ENCODE assay signal across 1 cellular context in the genomic region with DNA sequence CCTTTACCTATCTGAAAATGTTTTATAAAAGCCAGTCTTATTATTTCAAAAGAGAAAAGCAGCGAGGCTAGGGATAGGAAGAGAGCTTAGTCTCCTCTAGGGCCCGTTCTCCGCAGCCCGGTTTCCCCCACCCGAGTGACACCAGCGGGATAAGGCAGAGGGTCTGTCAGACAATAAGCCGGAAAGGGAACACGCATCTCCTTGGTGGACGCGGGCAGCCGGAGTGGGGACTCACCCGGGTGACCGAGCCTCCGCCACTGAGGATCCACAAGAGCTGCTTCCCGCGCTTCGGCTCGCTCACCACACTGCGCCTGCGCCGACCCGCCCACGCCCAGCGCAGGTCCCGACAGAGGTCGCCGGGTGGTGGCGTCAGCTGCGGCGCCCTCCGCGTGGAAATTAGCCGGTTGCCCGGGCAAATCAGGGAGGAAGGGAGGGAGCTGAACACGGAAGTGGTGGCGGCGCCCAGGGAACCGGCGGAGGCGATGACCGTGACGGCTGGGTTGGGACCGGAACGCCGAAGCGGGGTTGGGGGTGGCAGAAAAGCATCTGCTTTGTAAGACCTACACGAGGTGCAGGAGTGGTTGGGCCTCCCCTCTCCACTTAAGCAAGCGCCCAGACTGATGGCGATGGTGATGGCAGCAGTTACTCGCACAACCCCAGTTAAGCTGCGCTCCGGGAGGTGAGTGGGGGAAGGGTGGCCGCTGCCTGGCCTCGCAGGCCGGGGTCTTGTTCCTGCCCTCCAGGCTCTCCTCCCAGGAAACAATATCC.
TF ChIP-seq lines count a peak whose summit lies in the region.

A gene with protein sequence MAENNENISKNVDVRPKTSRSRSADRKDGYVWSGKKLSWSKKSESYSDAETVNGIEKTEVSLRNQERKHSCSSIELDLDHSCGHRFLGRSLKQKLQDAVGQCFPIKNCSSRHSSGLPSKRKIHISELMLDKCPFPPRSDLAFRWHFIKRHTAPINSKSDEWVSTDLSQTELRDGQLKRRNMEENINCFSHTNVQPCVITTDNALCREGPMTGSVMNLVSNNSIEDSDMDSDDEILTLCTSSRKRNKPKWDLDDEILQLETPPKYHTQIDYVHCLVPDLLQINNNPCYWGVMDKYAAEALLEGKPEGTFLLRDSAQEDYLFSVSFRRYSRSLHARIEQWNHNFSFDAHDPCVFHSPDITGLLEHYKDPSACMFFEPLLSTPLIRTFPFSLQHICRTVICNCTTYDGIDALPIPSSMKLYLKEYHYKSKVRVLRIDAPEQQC (plus strand): TSS at position 444 of the 768 bp plus-strand sequence. CDS start 15,806 bp downstream, outside the sequence.
A gene with protein sequence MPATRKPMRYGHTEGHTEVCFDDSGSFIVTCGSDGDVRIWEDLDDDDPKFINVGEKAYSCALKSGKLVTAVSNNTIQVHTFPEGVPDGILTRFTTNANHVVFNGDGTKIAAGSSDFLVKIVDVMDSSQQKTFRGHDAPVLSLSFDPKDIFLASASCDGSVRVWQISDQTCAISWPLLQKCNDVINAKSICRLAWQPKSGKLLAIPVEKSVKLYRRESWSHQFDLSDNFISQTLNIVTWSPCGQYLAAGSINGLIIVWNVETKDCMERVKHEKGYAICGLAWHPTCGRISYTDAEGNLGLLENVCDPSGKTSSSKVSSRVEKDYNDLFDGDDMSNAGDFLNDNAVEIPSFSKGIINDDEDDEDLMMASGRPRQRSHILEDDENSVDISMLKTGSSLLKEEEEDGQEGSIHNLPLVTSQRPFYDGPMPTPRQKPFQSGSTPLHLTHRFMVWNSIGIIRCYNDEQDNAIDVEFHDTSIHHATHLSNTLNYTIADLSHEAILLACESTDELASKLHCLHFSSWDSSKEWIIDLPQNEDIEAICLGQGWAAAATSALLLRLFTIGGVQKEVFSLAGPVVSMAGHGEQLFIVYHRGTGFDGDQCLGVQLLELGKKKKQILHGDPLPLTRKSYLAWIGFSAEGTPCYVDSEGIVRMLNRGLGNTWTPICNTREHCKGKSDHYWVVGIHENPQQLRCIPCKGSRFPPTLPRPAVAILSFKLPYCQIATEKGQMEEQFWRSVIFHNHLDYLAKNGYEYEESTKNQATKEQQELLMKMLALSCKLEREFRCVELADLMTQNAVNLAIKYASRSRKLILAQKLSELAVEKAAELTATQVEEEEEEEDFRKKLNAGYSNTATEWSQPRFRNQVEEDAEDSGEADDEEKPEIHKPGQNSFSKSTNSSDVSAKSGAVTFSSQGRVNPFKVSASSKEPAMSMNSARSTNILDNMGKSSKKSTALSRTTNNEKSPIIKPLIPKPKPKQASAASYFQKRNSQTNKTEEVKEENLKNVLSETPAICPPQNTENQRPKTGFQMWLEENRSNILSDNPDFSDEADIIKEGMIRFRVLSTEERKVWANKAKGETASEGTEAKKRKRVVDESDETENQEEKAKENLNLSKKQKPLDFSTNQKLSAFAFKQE (minus strand): TSS at position 307 of the 768 bp plus-strand sequence. CDS start 312 bp downstream, outside the sequence.

TF ChIP-seq in K562, 482 proteins besides CTCF, POLR2A, EP300 and RAD21 (continued from another document and continues in another):
- TF ChIP-seq, protein P1, sequence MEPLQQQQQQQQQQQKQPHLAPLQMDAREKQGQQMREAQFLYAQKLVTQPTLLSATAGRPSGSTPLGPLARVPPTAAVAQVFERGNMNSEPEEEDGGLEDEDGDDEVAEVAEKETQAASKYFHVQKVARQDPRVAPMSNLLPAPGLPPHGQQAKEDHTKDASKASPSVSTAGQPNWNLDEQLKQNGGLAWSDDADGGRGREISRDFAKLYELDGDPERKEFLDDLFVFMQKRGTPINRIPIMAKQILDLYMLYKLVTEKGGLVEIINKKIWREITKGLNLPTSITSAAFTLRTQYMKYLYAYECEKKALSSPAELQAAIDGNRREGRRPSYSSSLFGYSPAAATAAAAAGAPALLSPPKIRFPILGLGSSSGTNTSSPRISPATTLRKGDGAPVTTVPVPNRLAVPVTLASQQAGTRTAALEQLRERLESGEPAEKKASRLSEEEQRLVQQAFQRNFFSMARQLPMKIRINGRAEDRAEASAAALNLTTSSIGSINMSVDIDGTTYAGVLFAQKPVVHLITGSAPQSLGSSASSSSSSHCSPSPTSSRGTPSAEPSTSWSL (CRISPR knock-in tag; IDR thresholded peaks at IDR 0.05; ENCODE audit: borderline replicate concordance) = no peak
- TF ChIP-seq MTA1 (IDR thresholded peaks at IDR 0.05; ENCODE audit: borderline replicate concordance) = peak; percentile 98
- TF ChIP-seq, protein P2, sequence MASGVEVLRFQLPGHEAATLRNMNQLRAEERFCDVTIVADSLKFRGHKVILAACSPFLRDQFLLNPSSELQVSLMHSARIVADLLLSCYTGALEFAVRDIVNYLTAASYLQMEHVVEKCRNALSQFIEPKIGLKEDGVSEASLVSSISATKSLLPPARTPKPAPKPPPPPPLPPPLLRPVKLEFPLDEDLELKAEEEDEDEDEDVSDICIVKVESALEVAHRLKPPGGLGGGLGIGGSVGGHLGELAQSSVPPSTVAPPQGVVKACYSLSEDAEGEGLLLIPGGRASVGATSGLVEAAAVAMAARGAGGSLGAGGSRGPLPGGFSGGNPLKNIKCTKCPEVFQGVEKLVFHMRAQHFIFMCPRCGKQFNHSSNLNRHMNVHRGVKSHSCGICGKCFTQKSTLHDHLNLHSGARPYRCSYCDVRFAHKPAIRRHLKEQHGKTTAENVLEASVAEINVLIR (CRISPR knock-in tag; IDR thresholded peaks at IDR 0.05) = peak; percentile 93
- TF ChIP-seq SIX5 (IDR thresholded peaks at IDR 0.05; ENCODE audit: borderline replicate concordance in 1 of 2, insufficient read depth in 1 of 2, low read depth in 1 of 2, low read length in 2 of 2) = no peak
- TF ChIP-seq CXXC5 (CRISPR knock-in tag; IDR thresholded peaks at IDR 0.05) = peak; percentile 93
- TF ChIP-seq, protein P3, sequence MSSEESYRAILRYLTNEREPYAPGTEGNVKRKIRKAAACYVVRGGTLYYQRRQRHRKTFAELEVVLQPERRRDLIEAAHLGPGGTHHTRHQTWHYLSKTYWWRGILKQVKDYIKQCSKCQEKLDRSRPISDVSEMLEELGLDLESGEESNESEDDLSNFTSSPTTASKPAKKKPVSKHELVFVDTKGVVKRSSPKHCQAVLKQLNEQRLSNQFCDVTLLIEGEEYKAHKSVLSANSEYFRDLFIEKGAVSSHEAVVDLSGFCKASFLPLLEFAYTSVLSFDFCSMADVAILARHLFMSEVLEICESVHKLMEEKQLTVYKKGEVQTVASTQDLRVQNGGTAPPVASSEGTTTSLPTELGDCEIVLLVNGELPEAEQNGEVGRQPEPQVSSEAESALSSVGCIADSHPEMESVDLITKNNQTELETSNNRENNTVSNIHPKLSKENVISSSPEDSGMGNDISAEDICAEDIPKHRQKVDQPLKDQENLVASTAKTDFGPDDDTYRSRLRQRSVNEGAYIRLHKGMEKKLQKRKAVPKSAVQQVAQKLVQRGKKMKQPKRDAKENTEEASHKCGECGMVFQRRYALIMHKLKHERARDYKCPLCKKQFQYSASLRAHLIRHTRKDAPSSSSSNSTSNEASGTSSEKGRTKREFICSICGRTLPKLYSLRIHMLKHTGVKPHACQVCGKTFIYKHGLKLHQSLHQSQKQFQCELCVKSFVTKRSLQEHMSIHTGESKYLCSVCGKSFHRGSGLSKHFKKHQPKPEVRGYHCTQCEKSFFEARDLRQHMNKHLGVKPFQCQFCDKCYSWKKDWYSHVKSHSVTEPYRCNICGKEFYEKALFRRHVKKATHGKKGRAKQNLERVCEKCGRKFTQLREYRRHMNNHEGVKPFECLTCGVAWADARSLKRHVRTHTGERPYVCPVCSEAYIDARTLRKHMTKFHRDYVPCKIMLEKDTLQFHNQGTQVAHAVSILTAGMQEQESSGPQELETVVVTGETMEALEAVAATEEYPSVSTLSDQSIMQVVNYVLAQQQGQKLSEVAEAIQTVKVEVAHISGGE (CRISPR knock-in tag; IDR thresholded peaks at IDR 0.05) = peak in 1 of 3 experiments; percentile 78; a peak in 2 of 6 replicates
- peak; percentile 64 for TF ChIP-seq JUND (IDR thresholded peaks at IDR 0.05; ENCODE audit: borderline replicate concordance, low read depth, low read length)
- TF ChIP-seq JUND (tag; IDR thresholded peaks at IDR 0.05; ENCODE audit: borderline replicate concordance, low read depth, low read length) = no peak; the same call in 2 of the 3 replicates
- no peak for TF ChIP-seq MEF2A (IDR thresholded peaks at IDR 0.05; ENCODE audit: control insufficient read depth, low read depth, low read length)
- TF ChIP-seq, protein P4, sequence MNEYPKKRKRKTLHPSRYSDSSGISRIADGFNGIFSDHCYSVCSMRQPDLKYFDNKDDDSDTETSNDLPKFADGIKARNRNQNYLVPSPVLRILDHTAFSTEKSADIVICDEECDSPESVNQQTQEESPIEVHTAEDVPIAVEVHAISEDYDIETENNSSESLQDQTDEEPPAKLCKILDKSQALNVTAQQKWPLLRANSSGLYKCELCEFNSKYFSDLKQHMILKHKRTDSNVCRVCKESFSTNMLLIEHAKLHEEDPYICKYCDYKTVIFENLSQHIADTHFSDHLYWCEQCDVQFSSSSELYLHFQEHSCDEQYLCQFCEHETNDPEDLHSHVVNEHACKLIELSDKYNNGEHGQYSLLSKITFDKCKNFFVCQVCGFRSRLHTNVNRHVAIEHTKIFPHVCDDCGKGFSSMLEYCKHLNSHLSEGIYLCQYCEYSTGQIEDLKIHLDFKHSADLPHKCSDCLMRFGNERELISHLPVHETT (CRISPR knock-in tag; conservative IDR thresholded peaks at IDR 0.05 in 1 of 2, IDR thresholded peaks at IDR 0.05 in 1 of 2) = peak in 1 of 2 experiments; percentile 90; a peak in 2 of 4 replicates
- TF ChIP-seq FOXK2 (conservative IDR thresholded peaks at IDR 0.05 in 1 of 2, IDR thresholded peaks at IDR 0.05 in 1 of 2; ENCODE audit: low read depth in 2 of 2) = peak; percentile 69 to 71; a peak in 2 of 4 replicates
- TF ChIP-seq SMAD4 (CRISPR knock-in tag; conservative IDR thresholded peaks at IDR 0.05) = peak; percentile 66; the same call in 1 of the 2 replicates
- TF ChIP-seq CSDE1 (IDR thresholded peaks at IDR 0.05) = peak in 1 of 2 experiments; percentile 72; a peak in 1 of 4 replicates
- peak; percentile 64 for TF ChIP-seq TAF7 (tag; IDR thresholded peaks at IDR 0.05)
- TF ChIP-seq ATF1 (CRISPR knock-in tag; IDR thresholded peaks at IDR 0.05) = peak; percentile 85
- peak; percentile 97 for TF ChIP-seq ATF1 (tag; IDR thresholded peaks at IDR 0.05)
- peak; percentile 60 for TF ChIP-seq MEIS2 (IDR thresholded peaks at IDR 0.05; ENCODE audit: partially characterized antibody)
- peak; percentile 43; the same call in 1 of the 2 replicates for TF ChIP-seq MBD2 (IDR thresholded peaks at IDR 0.05; ENCODE audit: borderline replicate concordance, low read depth)
- TF ChIP-seq, protein P5, sequence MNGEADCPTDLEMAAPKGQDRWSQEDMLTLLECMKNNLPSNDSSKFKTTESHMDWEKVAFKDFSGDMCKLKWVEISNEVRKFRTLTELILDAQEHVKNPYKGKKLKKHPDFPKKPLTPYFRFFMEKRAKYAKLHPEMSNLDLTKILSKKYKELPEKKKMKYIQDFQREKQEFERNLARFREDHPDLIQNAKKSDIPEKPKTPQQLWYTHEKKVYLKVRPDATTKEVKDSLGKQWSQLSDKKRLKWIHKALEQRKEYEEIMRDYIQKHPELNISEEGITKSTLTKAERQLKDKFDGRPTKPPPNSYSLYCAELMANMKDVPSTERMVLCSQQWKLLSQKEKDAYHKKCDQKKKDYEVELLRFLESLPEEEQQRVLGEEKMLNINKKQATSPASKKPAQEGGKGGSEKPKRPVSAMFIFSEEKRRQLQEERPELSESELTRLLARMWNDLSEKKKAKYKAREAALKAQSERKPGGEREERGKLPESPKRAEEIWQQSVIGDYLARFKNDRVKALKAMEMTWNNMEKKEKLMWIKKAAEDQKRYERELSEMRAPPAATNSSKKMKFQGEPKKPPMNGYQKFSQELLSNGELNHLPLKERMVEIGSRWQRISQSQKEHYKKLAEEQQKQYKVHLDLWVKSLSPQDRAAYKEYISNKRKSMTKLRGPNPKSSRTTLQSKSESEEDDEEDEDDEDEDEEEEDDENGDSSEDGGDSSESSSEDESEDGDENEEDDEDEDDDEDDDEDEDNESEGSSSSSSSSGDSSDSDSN (IDR thresholded peaks at IDR 0.05; ENCODE audit: borderline replicate concordance in 1 of 2, low read depth in 2 of 2, low read length in 2 of 2) = peak in 1 of 2 experiments; percentile 87; a peak in 2 of 4 replicates
- TF ChIP-seq MTA3 (IDR thresholded peaks at IDR 0.05; ENCODE audit: borderline replicate concordance) = peak; percentile 67; the same call in 1 of the 2 replicates
- TF ChIP-seq FOXM1 (IDR thresholded peaks at IDR 0.05; ENCODE audit: low read depth) = no peak
- TF ChIP-seq FOXM1 (CRISPR knock-in tag; IDR thresholded peaks at IDR 0.05; ENCODE audit: low read depth) = no peak
- TF ChIP-seq, protein P6, sequence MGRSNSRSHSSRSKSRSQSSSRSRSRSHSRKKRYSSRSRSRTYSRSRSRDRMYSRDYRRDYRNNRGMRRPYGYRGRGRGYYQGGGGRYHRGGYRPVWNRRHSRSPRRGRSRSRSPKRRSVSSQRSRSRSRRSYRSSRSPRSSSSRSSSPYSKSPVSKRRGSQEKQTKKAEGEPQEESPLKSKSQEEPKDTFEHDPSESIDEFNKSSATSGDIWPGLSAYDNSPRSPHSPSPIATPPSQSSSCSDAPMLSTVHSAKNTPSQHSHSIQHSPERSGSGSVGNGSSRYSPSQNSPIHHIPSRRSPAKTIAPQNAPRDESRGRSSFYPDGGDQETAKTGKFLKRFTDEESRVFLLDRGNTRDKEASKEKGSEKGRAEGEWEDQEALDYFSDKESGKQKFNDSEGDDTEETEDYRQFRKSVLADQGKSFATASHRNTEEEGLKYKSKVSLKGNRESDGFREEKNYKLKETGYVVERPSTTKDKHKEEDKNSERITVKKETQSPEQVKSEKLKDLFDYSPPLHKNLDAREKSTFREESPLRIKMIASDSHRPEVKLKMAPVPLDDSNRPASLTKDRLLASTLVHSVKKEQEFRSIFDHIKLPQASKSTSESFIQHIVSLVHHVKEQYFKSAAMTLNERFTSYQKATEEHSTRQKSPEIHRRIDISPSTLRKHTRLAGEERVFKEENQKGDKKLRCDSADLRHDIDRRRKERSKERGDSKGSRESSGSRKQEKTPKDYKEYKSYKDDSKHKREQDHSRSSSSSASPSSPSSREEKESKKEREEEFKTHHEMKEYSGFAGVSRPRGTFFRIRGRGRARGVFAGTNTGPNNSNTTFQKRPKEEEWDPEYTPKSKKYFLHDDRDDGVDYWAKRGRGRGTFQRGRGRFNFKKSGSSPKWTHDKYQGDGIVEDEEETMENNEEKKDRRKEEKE (IDR thresholded peaks at IDR 0.05; ENCODE audit: borderline replicate concordance in 1 of 2, control insufficient read depth in 1 of 2, low read depth in 2 of 2, low read length in 1 of 2) = 0 out of 4 replicates have a peak, but pooled peaks of 1 of the 2 experiments have one; percentile 8
- 0 out of 2 replicates have a peak, but pooled peaks have one; percentile 42 for TF ChIP-seq ZBTB17 (CRISPR knock-in tag; IDR thresholded peaks at IDR 0.05)
- TF ChIP-seq, protein P7, sequence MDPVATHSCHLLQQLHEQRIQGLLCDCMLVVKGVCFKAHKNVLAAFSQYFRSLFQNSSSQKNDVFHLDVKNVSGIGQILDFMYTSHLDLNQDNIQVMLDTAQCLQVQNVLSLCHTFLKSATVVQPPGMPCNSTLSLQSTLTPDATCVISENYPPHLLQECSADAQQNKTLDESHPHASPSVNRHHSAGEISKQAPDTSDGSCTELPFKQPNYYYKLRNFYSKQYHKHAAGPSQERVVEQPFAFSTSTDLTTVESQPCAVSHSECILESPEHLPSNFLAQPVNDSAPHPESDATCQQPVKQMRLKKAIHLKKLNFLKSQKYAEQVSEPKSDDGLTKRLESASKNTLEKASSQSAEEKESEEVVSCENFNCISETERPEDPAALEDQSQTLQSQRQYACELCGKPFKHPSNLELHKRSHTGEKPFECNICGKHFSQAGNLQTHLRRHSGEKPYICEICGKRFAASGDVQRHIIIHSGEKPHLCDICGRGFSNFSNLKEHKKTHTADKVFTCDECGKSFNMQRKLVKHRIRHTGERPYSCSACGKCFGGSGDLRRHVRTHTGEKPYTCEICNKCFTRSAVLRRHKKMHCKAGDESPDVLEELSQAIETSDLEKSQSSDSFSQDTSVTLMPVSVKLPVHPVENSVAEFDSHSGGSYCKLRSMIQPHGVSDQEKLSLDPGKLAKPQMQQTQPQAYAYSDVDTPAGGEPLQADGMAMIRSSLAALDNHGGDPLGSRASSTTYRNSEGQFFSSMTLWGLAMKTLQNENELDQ (CRISPR knock-in tag; IDR thresholded peaks at IDR 0.05; ENCODE audit: borderline replicate concordance) = no peak
